8 cellular contexts compared by ENCODE assay signal in the genomic region with DNA sequence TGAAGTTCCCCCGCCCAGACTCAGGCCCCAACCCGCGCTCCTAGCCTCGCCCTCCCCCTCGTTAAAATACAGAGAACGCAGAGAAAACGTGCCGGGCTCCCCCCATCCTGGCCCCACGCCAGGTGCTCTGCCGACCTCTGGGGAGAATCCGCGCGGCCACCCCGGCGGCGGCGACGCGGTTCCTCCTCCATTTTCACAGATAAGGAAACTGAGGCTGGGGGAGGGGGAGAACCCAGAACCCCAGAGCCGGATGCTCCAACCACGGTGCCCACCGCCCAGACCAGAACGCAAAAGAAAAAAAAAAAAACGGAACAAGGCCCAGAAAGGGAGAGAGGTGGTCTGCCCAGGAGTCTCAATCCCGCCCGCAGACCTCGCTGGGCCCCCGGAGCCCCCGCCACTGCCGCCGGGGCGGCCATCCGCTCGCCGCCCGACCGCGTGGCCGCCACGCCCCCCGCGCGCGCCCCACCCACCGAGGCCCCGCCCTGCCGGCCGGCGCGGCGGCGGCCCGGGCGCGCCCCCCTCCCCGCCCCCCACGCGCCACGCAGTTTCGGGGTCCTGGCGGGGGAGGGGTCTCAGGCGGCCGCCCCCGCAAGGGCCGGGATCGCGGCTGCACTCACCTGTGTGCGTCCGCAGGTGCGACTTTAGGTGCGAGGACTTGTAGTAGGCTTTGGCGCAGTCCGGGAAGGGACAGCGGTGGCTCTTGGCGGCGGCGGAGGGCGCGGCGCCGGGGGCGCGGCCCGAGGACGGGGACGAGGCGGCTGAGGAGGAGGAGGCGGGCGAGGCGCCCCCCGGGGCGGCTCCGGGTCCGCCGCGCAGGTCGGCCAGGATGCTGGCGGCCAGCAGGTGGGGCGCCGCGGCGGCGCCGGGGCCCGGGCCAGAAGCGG. TPM values are rescaled to one million over a fixed set of nuclear protein-coding genes. Genes with fewer than 3 reads are reported as not detected.
DNase-seq lines count a peak whose midpoint lies in the region; ATAC-seq and TF ChIP-seq lines count a peak whose summit lies in the region.

No MANE protein-coding gene starts in this region.

- peak overlapping the region; percentile 83 for H3K4me3 ChIP-seq in AG04449 (ENCODE audit: low read depth, low read length)

- in situ Hi-C loops in KBM-7 (cut with MboI; ENCODE audit: low pct_unique_long_range_greater_than_20kb, low sequenced_read_pairs): no loop called here

- no peak for TF ChIP-seq CTCF in AG04449 (IDR thresholded peaks at IDR 0.05; ENCODE audit: insufficient read depth, low read length, missing control alignments)
- no peak for TF ChIP-seq CTCF in osteocyte (IDR thresholded peaks at IDR 0.05)

- DNase-seq in AG04449 (ENCODE audit: low read depth, low spot score) (no peak), KBM-7 (peak; percentile 78), epithelial cell of prostate (ENCODE audit: low read depth, low spot score) (no peak), osteocyte (ENCODE audit: extremely low spot score, unreplicated experiment) (no peak), SK-N-DZ (ENCODE audit: low spot score) (no peak), NCI-H226 (no peak)
- peak; percentile 57 for DNase-seq in activated CD4-positive, alpha-beta memory T cell treated with anti-CD3 and anti-CD28 coated beads, Interleukin-2, amount 10 ng/mL, durations not matched to agents 7 days and 5 days

- peak overlapping the region; percentile 87 for H3K27ac Mint-ChIP-seq in activated CD4-positive, alpha-beta memory T cell treated with anti-CD3 and anti-CD28 coated beads, Interleukin-2, amount 10 ng/mL, durations not matched to agents 7 days and 5 days
- peak overlapping the region; percentile 86 for H3K27ac Mint-ChIP-seq in osteocyte (ENCODE audit: unreplicated experiment)

- POLR2A ChIA-PET in AG04449 (lab: Yijun Ruan, JAX): no interaction called here
- POLR2A ChIA-PET in activated CD4-positive, alpha-beta memory T cell treated with anti-CD3 and anti-CD28 coated beads, Interleukin-2, amount 10 ng/mL, durations not matched to agents 7 days and 5 days (lab: Charles Lee): no interaction called here

- H3K36me3 Mint-ChIP-seq in activated CD4-positive, alpha-beta memory T cell treated with anti-CD3 and anti-CD28 coated beads, Interleukin-2, amount 10 ng/mL, durations not matched to agents 7 days and 5 days (ENCODE audit: low read depth): peaks cover 2% of the 10 kb centered on the region
- no peaks in the 10 kb centered on the region for H3K36me3 Mint-ChIP-seq in osteocyte (ENCODE audit: unreplicated experiment)

- CTCF ChIA-PET in AG04449 (lab: Yijun Ruan, JAX): no interaction called here
- CTCF ChIA-PET in activated CD4-positive, alpha-beta memory T cell treated with anti-CD3 and anti-CD28 coated beads, Interleukin-2, amount 10 ng/mL, durations not matched to agents 7 days and 5 days (lab: Charles Lee): no interaction called here

- peaks cover 47% of the 10 kb centered on the region for H3K4me1 Mint-ChIP-seq in activated CD4-positive, alpha-beta memory T cell treated with anti-CD3 and anti-CD28 coated beads, Interleukin-2, amount 10 ng/mL, durations not matched to agents 7 days and 5 days
- peaks cover 44% of the 10 kb centered on the region for H3K4me1 Mint-ChIP-seq in osteocyte (ENCODE audit: unreplicated experiment)

- no peaks in the 10 kb centered on the region for H3K27me3 Mint-ChIP-seq in activated CD4-positive, alpha-beta memory T cell treated with anti-CD3 and anti-CD28 coated beads, Interleukin-2, amount 10 ng/mL, durations not matched to agents 7 days and 5 days
- H3K27me3 Mint-ChIP-seq in osteocyte (ENCODE audit: unreplicated experiment): no peaks in the 10 kb centered on the region

- H3K4me3 Mint-ChIP-seq in activated CD4-positive, alpha-beta memory T cell treated with anti-CD3 and anti-CD28 coated beads, Interleukin-2, amount 10 ng/mL, durations not matched to agents 7 days and 5 days: peak overlapping the region; percentile 93
- peak overlapping the region; percentile 90 for H3K4me3 Mint-ChIP-seq in osteocyte (ENCODE audit: unreplicated experiment)

- peak; percentile 1 for ATAC-seq in GM18519 (IDR thresholded peaks at IDR 0.05; ENCODE audit: low FRiP score, unreplicated experiment)

- H3K27ac ChIP-seq in epithelial cell of prostate: peak overlapping the region; percentile 81

- no peaks in the 10 kb centered on the region for H3K9me3 Mint-ChIP-seq in activated CD4-positive, alpha-beta memory T cell treated with anti-CD3 and anti-CD28 coated beads, Interleukin-2, amount 10 ng/mL, durations not matched to agents 7 days and 5 days
- H3K9me3 Mint-ChIP-seq in osteocyte (ENCODE audit: unreplicated experiment): no peaks in the 10 kb centered on the region

RNA-seq across cellular contexts. Expression of gene KLF16, which starts 0.7 kb away (rescaled TPM):
- 10 to 100 TPM; 24.6 to 25.7 TPM for total RNA-seq in activated CD4-positive, alpha-beta memory T cell treated with anti-CD3 and anti-CD28 coated beads, Interleukin-2, amount 10 ng/mL, durations not matched to agents 7 days and 5 days
- 25.1 and 26.3 TPM in 2 replicates for total RNA-seq in osteocyte
- 12.8 and 16.7 TPM in 2 replicates for polyA plus RNA-seq in SK-N-DZ (2014; cell fraction: cytosol; rRNA removed)
- polyA plus RNA-seq in SK-N-DZ (2014; cell fraction: nucleus; rRNA removed): 11.0 and 15.3 TPM in 2 replicates

RNA-seq across cellular contexts. Expression of gene REXO1, which starts 14.4 kb away (rescaled TPM):
- total RNA-seq in activated CD4-positive, alpha-beta memory T cell treated with anti-CD3 and anti-CD28 coated beads, Interleukin-2, amount 10 ng/mL, durations not matched to agents 7 days and 5 days: 10 to 100 TPM; 46.5 to 47.5 TPM
- 29.8 and 39.3 TPM in 2 replicates for total RNA-seq in osteocyte
- polyA plus RNA-seq in SK-N-DZ (2014; cell fraction: cytosol; rRNA removed): 10.7 and 12.7 TPM in 2 replicates
- polyA plus RNA-seq in SK-N-DZ (2014; cell fraction: nucleus; rRNA removed): 16.6 and 69.5 TPM in 2 replicates

RNA-seq across cellular contexts. Expression of gene ABHD17A, which starts 22.6 kb away (rescaled TPM):
- 100 to 1,000 TPM; 255 to 259 TPM for total RNA-seq in activated CD4-positive, alpha-beta memory T cell treated with anti-CD3 and anti-CD28 coated beads, Interleukin-2, amount 10 ng/mL, durations not matched to agents 7 days and 5 days
- total RNA-seq in osteocyte: 63.4 and 64.0 TPM in 2 replicates
- 73.8 and 89.9 TPM in 2 replicates for polyA plus RNA-seq in SK-N-DZ (2014; cell fraction: cytosol; rRNA removed)
- polyA plus RNA-seq in SK-N-DZ (2014; cell fraction: nucleus; rRNA removed): 197 and 240 TPM in 2 replicates

RNA-seq across cellular contexts. Expression of gene ADAT3, which starts 42.5 kb away (rescaled TPM):
- total RNA-seq in activated CD4-positive, alpha-beta memory T cell treated with anti-CD3 and anti-CD28 coated beads, Interleukin-2, amount 10 ng/mL, durations not matched to agents 7 days and 5 days: 10 to 100 TPM; 13.3 to 15.5 TPM
- total RNA-seq in osteocyte: 6.8 and 7.4 TPM in 2 replicates
- 6.3 and 9.5 TPM in 2 replicates for polyA plus RNA-seq in SK-N-DZ (2014; cell fraction: cytosol; rRNA removed)
- 6.1 and 7.3 TPM in 2 replicates for polyA plus RNA-seq in SK-N-DZ (2014; cell fraction: nucleus; rRNA removed)

RNA-seq across cellular contexts. Expression of gene SCAMP4, which starts 42.5 kb away (rescaled TPM):
- 10 to 100 TPM; 36.5 to 39.7 TPM for total RNA-seq in activated CD4-positive, alpha-beta memory T cell treated with anti-CD3 and anti-CD28 coated beads, Interleukin-2, amount 10 ng/mL, durations not matched to agents 7 days and 5 days
- 75.8 and 79.4 TPM in 2 replicates for total RNA-seq in osteocyte
- 48.3 and 92.0 TPM in 2 replicates for polyA plus RNA-seq in SK-N-DZ (2014; cell fraction: cytosol; rRNA removed)
- polyA plus RNA-seq in SK-N-DZ (2014; cell fraction: nucleus; rRNA removed): 30.7 and 30.8 TPM in 2 replicates

Comparison
In these comparisons a context has a peak if more than half of its experiments do, and no peak if none do; other contexts are left out.
1. DNase-seq: peak in KBM-7 (single experiment) and activated CD4-positive, alpha-beta memory T cell treated with anti-CD3 and anti-CD28 coated beads, Interleukin-2, amount 10 ng/mL, durations not matched to agents 7 days and 5 days (single experiment); none in AG04449 (single experiment), epithelial cell of prostate (single experiment), osteocyte (single experiment), SK-N-DZ (single experiment) and NCI-H226 (single experiment).